ENCODE assay signal across 16 cellular contexts in the genomic region with DNA sequence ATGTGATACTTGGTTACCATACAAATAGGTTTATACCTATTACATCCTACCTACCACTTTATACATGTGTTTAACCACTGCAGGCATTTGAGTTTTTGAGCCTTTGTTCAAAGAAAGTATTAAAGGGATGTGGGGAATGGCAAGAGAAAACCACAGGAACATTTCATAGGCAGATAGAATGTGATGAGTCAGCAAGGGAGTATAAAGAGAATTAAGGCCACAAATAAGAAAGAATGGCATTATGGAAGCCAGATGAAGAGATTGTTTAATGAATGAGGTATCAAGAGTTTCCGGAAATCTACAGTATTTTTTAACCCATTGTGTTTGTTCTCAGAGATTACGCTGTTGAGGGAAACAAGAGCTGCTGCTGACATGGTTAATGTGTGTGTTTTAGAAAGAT.
DNase-seq lines count a peak whose midpoint lies in the region; ATAC-seq and TF ChIP-seq lines count a peak whose summit lies in the region.
"Had no signal": no experiment of that assay in that cellular context is flagged by ENCODE, and none has a peak within 500 bp of the region (broad histone marks: within the 10 kb centered on the region; RNA-seq: fewer than 3 reads in every experiment).

No MANE protein-coding gene starts in this region.

- in situ Hi-C loops in astrocyte of the cerebellum (cut with HindIII; ENCODE audit: low sequenced_read_pairs): no loop called here

- H3K4me3 ChIP-seq in astrocyte of the cerebellum (ENCODE audit: low read depth, low read length): no peak overlapping the region

- TF ChIP-seq CTCF in astrocyte of the cerebellum (IDR thresholded peaks at IDR 0.05; ENCODE audit: low read depth, low read length, missing control alignments): no peak

- ATAC-seq in HG03521 (IDR thresholded peaks at IDR 0.05; ENCODE audit: unreplicated experiment) (no peak), GM21576 (IDR thresholded peaks at IDR 0.05; ENCODE audit: unreplicated experiment) (no peak)
- ATAC-seq in activated CD4-positive, CD25-positive, alpha-beta regulatory T cell treated with anti-CD3 and anti-CD28 coated beads, Interleukin-2, amount 50 U/mL, for 24 hours: no peak
- ATAC-seq: left cardiac atrium had no signal

- peak; percentile 51 for DNase-seq in AG08395 (ENCODE audit: low spot score)
- peak; percentile 72 for DNase-seq in HT1080 (ENCODE audit: low read depth)
- DNase-seq in astrocyte of the cerebellum (ENCODE audit: low read depth): peak; percentile 80
- peak; percentile 32 for DNase-seq in glomerular visceral epithelial cell (ENCODE audit: extremely low spot score)
- no peak for DNase-seq in stimulated activated CD8-positive, alpha-beta memory T cell treated with anti-CD3 and anti-CD28 coated beads, Interleukin-4, amount 100 ng/mL, for 48 hours
- DNase-seq: AML-193, caudate nucleus, DMS153, head of caudate nucleus, left cardiac atrium, NCI-H1048, NCI-H2227 treated with DMSO at 0.1 percent for 48 hours, substantia nigra had no signal
